ENCODE assay signal across 1 cellular context in genomic region chr7:8982338-8982994, GRCh38.
TF ChIP-seq lines count a peak whose summit lies in the region.

No MANE protein-coding gene starts in this region.

TF ChIP-seq in H1, 55 proteins besides CTCF, POLR2A, EP300 and RAD21:
- TF ChIP-seq MAX (IDR thresholded peaks at IDR 0.05), result no peak
- TF ChIP-seq CHD1 (IDR thresholded peaks at IDR 0.05; ENCODE audit: low read depth, low read length), result no peak
- no peak for TF ChIP-seq POU5F1 (IDR thresholded peaks at IDR 0.05; ENCODE audit: low read depth, low read length)
- no peak for TF ChIP-seq TAF7 (optimal IDR thresholded peaks at IDR 0.05; ENCODE audit: borderline replicate concordance, low read depth, low read length)
- no peak for TF ChIP-seq RBBP5 (IDR thresholded peaks at IDR 0.05; ENCODE audit: borderline replicate concordance, low read depth, low read length)
- no peak for TF ChIP-seq EGR1 (IDR thresholded peaks at IDR 0.05; ENCODE audit: borderline replicate concordance, low read depth, low read length)
- TF ChIP-seq BCL11A (IDR thresholded peaks at IDR 0.05; ENCODE audit: low read depth in 2 of 2, low read length in 2 of 2), result no peak
- TF ChIP-seq SIX5 (IDR thresholded peaks at IDR 0.05; ENCODE audit: low read depth, low read length), result no peak
- TF ChIP-seq SUZ12 (IDR thresholded peaks at IDR 0.05; ENCODE audit: low read length), result no peak
- TF ChIP-seq TBP (IDR thresholded peaks at IDR 0.05; ENCODE audit: low read depth, low read length), result no peak
- no peak for TF ChIP-seq FOSL1 (IDR thresholded peaks at IDR 0.05; ENCODE audit: insufficient read depth, low read depth, low read length)
- no peak for TF ChIP-seq BACH1 (IDR thresholded peaks at IDR 0.05; ENCODE audit: low read length)
- no peak for TF ChIP-seq SRF (IDR thresholded peaks at IDR 0.05; ENCODE audit: low read depth, low read length)
- TF ChIP-seq TAF1 (IDR thresholded peaks at IDR 0.05; ENCODE audit: low read depth, low read length), result no peak
- TF ChIP-seq JUN (IDR thresholded peaks at IDR 0.05; ENCODE audit: low read depth, low read length), result no peak
- TF ChIP-seq TEAD4 (IDR thresholded peaks at IDR 0.05; ENCODE audit: low read depth, low read length), result no peak
- TF ChIP-seq SP1 (IDR thresholded peaks at IDR 0.05; ENCODE audit: low read depth, low read length), result no peak
TF ChIP-seq in H1: peak in this region for 0.
